ENCODE assay signal across 1 cellular context in genomic region chr12:49400304-49400703, GRCh38.
TF ChIP-seq lines count a peak whose summit lies in the region.

No MANE protein-coding gene starts in this region.

TF ChIP-seq in K562, 482 proteins besides CTCF, POLR2A, EP300 and RAD21 (continued from another document and continues in another):
- no peak for TF ChIP-seq CTCFL (IDR thresholded peaks at IDR 0.05; ENCODE audit: borderline replicate concordance, insufficient read depth, low read depth, low read length, poor library complexity, severe bottlenecking)
- TF ChIP-seq ZNF695 (CRISPR knock-in tag; IDR thresholded peaks at IDR 0.05): no peak
- TF ChIP-seq BCOR (IDR thresholded peaks at IDR 0.05): no peak
- peak; percentile 65 for TF ChIP-seq HMBOX1 (IDR thresholded peaks at IDR 0.05)
- no peak for TF ChIP-seq POU5F1 (IDR thresholded peaks at IDR 0.05; ENCODE audit: borderline replicate concordance, low read depth, low read length, partially characterized antibody)
- TF ChIP-seq ETV1 (tag; conservative IDR thresholded peaks at IDR 0.05; ENCODE audit: low read depth): no peak
- no peak for TF ChIP-seq U2AF1 (optimal IDR thresholded peaks at IDR 0.05; ENCODE audit: low read depth, low read length)
- no peak for TF ChIP-seq KAT8 (IDR thresholded peaks at IDR 0.05; ENCODE audit: low read depth)
- peak; percentile 92 for TF ChIP-seq EHMT2 (IDR thresholded peaks at IDR 0.05)
- no peak for TF ChIP-seq ZNF79 (CRISPR knock-in tag; IDR thresholded peaks at IDR 0.05; ENCODE audit: low read depth)
- no peak for TF ChIP-seq RBM17 (IDR thresholded peaks at IDR 0.05; ENCODE audit: borderline replicate concordance, low read depth, low read length)
- TF ChIP-seq ZNF778 (CRISPR knock-in tag; IDR thresholded peaks at IDR 0.05): no peak
- TF ChIP-seq SETDB1 (IDR thresholded peaks at IDR 0.05; ENCODE audit: low read length): no peak
- TF ChIP-seq RBM15 (IDR thresholded peaks at IDR 0.05; ENCODE audit: insufficient read depth, low read length): no peak
- TF ChIP-seq RCOR1 (IDR thresholded peaks at IDR 0.05; ENCODE audit: borderline replicate concordance in 1 of 2, low read depth in 2 of 2, low read length in 2 of 2): peak in 1 of 2 experiments; percentile 99; a peak in 3 of 4 replicates
- no peak for TF ChIP-seq IRF9 (tag; IDR thresholded peaks at IDR 0.05)
- no peak for TF ChIP-seq HMGXB4 (CRISPR knock-in tag; IDR thresholded peaks at IDR 0.05)
- TF ChIP-seq ARID4B (CRISPR knock-in tag; IDR thresholded peaks at IDR 0.05): no peak
- no peak for TF ChIP-seq TCFL5 (CRISPR knock-in tag; conservative IDR thresholded peaks at IDR 0.05)
- no peak for TF ChIP-seq ADNP (tag; IDR thresholded peaks at IDR 0.05)
- no peak for TF ChIP-seq TBP (optimal IDR thresholded peaks at IDR 0.05; ENCODE audit: low read depth, low read length)
- no peak for TF ChIP-seq JUN (IDR thresholded peaks at IDR 0.05; ENCODE audit: borderline replicate concordance, low read depth, low read length)
- no peak for TF ChIP-seq JUN (CRISPR knock-in tag; IDR thresholded peaks at IDR 0.05; ENCODE audit: borderline replicate concordance)
- TF ChIP-seq CXXC5 (CRISPR knock-in tag; IDR thresholded peaks at IDR 0.05): no peak
- no peak for TF ChIP-seq BRD4 (IDR thresholded peaks at IDR 0.05)
- no peak for TF ChIP-seq NCOA4 (IDR thresholded peaks at IDR 0.05; ENCODE audit: partially characterized antibody)
- TF ChIP-seq THRB (CRISPR knock-in tag; conservative IDR thresholded peaks at IDR 0.05): 0 out of 2 replicates have a peak, but pooled peaks have one; percentile 28
- TF ChIP-seq IRF1 (CRISPR knock-in tag; IDR thresholded peaks at IDR 0.05; ENCODE audit: borderline replicate concordance): no peak
- no peak for TF ChIP-seq SRSF3 (IDR thresholded peaks at IDR 0.05; ENCODE audit: insufficient read depth, low read length)
- TF ChIP-seq POLR3G (IDR thresholded peaks at IDR 0.05; ENCODE audit: extremely low read depth, insufficient read length, insufficient replicate concordance): no peak
- no peak for TF ChIP-seq ZNF512 (tag; IDR thresholded peaks at IDR 0.05)
- no peak for TF ChIP-seq MCM7 (IDR thresholded peaks at IDR 0.05)
- no peak for TF ChIP-seq CC2D1A (IDR thresholded peaks at IDR 0.05)
- no peak for TF ChIP-seq ZBTB43 (CRISPR knock-in tag; IDR thresholded peaks at IDR 0.05)
- 0 out of 2 replicates have a peak, but pooled peaks have one; percentile 34 for TF ChIP-seq RREB1 (CRISPR knock-in tag; IDR thresholded peaks at IDR 0.05)
- TF ChIP-seq PHTF2 (CRISPR knock-in tag; IDR thresholded peaks at IDR 0.05): no peak
- TF ChIP-seq TARDBP (IDR thresholded peaks at IDR 0.05): no peak
